In the genomic region with DNA sequence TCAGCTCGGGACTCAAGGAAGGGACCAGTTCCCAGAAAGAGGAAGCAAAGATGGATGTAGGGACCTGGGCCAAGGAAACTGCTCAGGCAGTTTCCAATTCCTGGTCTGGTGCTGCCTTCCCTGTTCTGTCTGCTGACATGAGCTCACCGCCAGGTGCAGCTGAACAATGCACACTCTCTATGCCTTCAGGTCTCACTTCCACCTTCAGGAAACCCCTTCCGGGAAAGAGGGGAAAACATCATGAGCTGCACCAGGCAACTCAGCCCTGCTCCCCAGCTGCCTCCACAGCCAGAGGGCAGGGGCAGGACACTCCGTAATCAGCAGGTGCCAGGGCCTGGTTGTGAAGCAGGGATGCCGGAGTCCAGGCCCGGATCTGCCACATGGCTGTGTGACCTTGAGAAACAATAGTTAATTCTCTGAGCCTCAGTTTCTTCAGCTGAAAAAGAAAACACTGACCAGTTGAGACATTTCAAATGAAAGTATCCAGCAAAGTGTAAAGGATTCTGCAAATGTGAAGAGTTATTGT, we compare ENCODE assay signal across 20 cellular contexts. TPM values are rescaled to one million over a fixed set of nuclear protein-coding genes. Genes with fewer than 3 reads are reported as not detected.
"Had no signal": no experiment of that assay in that cellular context is flagged by ENCODE, and none has a peak within 500 bp of the region (broad histone marks: within the 10 kb centered on the region; RNA-seq: fewer than 3 reads in every experiment).

No MANE protein-coding gene starts in this region.

- H3K4me1 Mint-ChIP-seq: activated naive CD8-positive, alpha-beta T cell treated with anti-CD3 and anti-CD28 coated beads, Interleukin-2, amount 10 ng/mL, durations not matched to agents 7 days and 5 days; mesothelial cell of epicardium had no signal

- H3K27ac Mint-ChIP-seq: activated naive CD8-positive, alpha-beta T cell treated with anti-CD3 and anti-CD28 coated beads, Interleukin-2, amount 10 ng/mL, durations not matched to agents 7 days and 5 days; activated T-cell treated with anti-CD3 and anti-CD28 coated beads, Interleukin-2, amount 50 U/mL, for 72 hours; mesothelial cell of epicardium; neural progenitor cell; stimulated activated naive CD8-positive, alpha-beta T cell treated with anti-CD3 and anti-CD28 coated beads, Interleukin-15, Interleukin-2, amounts not matched to agents 100 ng/mL and 50 ng/mL, for 24 hours had no signal

- H3K27me3 Mint-ChIP-seq: activated naive CD8-positive, alpha-beta T cell treated with anti-CD3 and anti-CD28 coated beads, Interleukin-2, amount 10 ng/mL, durations not matched to agents 7 days and 5 days; stimulated activated naive CD8-positive, alpha-beta T cell treated with anti-CD3 and anti-CD28 coated beads, Interleukin-15, Interleukin-2, amounts not matched to agents 100 ng/mL and 50 ng/mL, for 24 hours had no signal

- H3K36me3 ChIP-seq: ascending aorta, lower lobe of right lung, neural progenitor cell, thoracic aorta had no signal

- H3K27me3 ChIP-seq: ascending aorta, neural progenitor cell had no signal

- ATAC-seq: activated T-cell treated with anti-CD3 and anti-CD28 coated beads, Interleukin-2, amount 50 U/mL, for 72 hours; lower lobe of right lung had no signal

- H3K36me3 Mint-ChIP-seq: activated naive CD8-positive, alpha-beta T cell treated with anti-CD3 and anti-CD28 coated beads, Interleukin-2, amount 10 ng/mL, durations not matched to agents 7 days and 5 days; mesothelial cell of epicardium had no signal

- H3K4me1 ChIP-seq: neural progenitor cell, parathyroid adenoma had no signal

- H3K9me3 Mint-ChIP-seq: activated naive CD8-positive, alpha-beta T cell treated with anti-CD3 and anti-CD28 coated beads, Interleukin-2, amount 10 ng/mL, durations not matched to agents 7 days and 5 days; activated T-cell treated with anti-CD3 and anti-CD28 coated beads, Interleukin-2, amount 50 U/mL, for 72 hours; mesothelial cell of epicardium; neural progenitor cell; stimulated activated naive CD8-positive, alpha-beta T cell treated with anti-CD3 and anti-CD28 coated beads, Interleukin-15, Interleukin-2, amounts not matched to agents 100 ng/mL and 50 ng/mL, for 24 hours had no signal

- H3K4me3 ChIP-seq: ascending aorta, lower lobe of right lung, neural progenitor cell, thoracic aorta had no signal

- H3K9me3 ChIP-seq: ascending aorta, lower lobe of right lung, thoracic aorta had no signal

- H3K27ac ChIP-seq: ascending aorta, epithelial cell of prostate, lower lobe of right lung, neural progenitor cell, parathyroid adenoma had no signal

- H3K4me3 Mint-ChIP-seq: activated naive CD8-positive, alpha-beta T cell treated with anti-CD3 and anti-CD28 coated beads, Interleukin-2, amount 10 ng/mL, durations not matched to agents 7 days and 5 days; activated T-cell treated with anti-CD3 and anti-CD28 coated beads, Interleukin-2, amount 50 U/mL, for 72 hours; mesothelial cell of epicardium; neural progenitor cell; stimulated activated naive CD8-positive, alpha-beta T cell treated with anti-CD3 and anti-CD28 coated beads, Interleukin-15, Interleukin-2, amounts not matched to agents 100 ng/mL and 50 ng/mL, for 24 hours had no signal

- DNase-seq: activated naive CD8-positive, alpha-beta T cell treated with anti-CD3 and anti-CD28 coated beads, Interleukin-2, amount 10 ng/mL, durations not matched to agents 7 days and 5 days; activated T-cell treated with anti-CD3 and anti-CD28 coated beads, Interleukin-2, amount 50 U/mL, for 72 hours; effector CD4-positive, alpha-beta T cell; hippocampal formation; kidney glomerular epithelial cell; lower lobe of right lung; retina; stimulated activated CD4-positive, alpha-beta T cell treated with anti-CD3 and anti-CD28 coated beads, Interleukin-15, amount 100 ng/mL, for 24 hours; stimulated activated CD4-positive, alpha-beta T cell treated with anti-CD3 and anti-CD28 coated beads, Interleukin-4, amount 100 ng/mL, for 24 hours had no signal

RNA-seq across cellular contexts. Expression of gene GJA4, which starts 39.0 kb away (rescaled TPM):
- total RNA-seq: activated naive CD8-positive, alpha-beta T cell treated with anti-CD3 and anti-CD28 coated beads, Interleukin-2, amount 10 ng/mL, durations not matched to agents 7 days and 5 days; bronchial epithelial cell; mesothelial cell of epicardium; myocyte had no signal

RNA-seq across cellular contexts. Expression of gene GJB3, which starts 50.8 kb away (rescaled TPM):
- total RNA-seq: activated naive CD8-positive, alpha-beta T cell treated with anti-CD3 and anti-CD28 coated beads, Interleukin-2, amount 10 ng/mL, durations not matched to agents 7 days and 5 days; activated T-cell treated with anti-CD3 and anti-CD28 coated beads, Interleukin-2, amount 50 U/mL, for 72 hours; ascending aorta; mesothelial cell of epicardium; myocyte; skeletal muscle tissue; T-helper 1 cell treated with Interleukin-12 subunit alpha and Interleukin-12 subunit beta and Interleukin-4 antibody, amounts not matched to agents 30 ng/mL and 1 ng/mL, for 36 hours had no signal
